8 cellular contexts compared by ENCODE assay signal in genomic region chr2:102848366-102848839, GRCh38.
DNase-seq lines count a peak whose midpoint lies in the region; ATAC-seq and TF ChIP-seq lines count a peak whose summit lies in the region.

No MANE protein-coding gene starts in this region.

- DNase-seq in ACHN, result peak; percentile 94
- peak; percentile 83 for DNase-seq in HT1080 (ENCODE audit: low read depth)
- peak; percentile 28 for DNase-seq in PC-3
- DNase-seq in endodermal cell, result peak; percentile 96
- peak; percentile 86 for DNase-seq in medulla oblongata (ENCODE audit: extremely low spot score)
- DNase-seq in ureter (ENCODE audit: low spot score), result peak; percentile 58
- no peak for DNase-seq in immature natural killer cell

- H3K4me1 ChIP-seq in PC-3 (ENCODE audit: insufficient read depth, low read length) (no peaks in the 10 kb centered on the region), endodermal cell (ENCODE audit: control insufficient read depth, insufficient read depth, low read length) (no peaks in the 10 kb centered on the region)

- H3K79me2 ChIP-seq in PC-3 (ENCODE audit: low read length), result no peaks in the 10 kb centered on the region

- WGBS in endodermal cell (ENCODE audit: insufficient coverage in 1 of 2, insufficient read length in 1 of 2), 2 experiments, result 0 to 11% methylated on average over 1 to 12 of the region's 12 CpGs

- no peak overlapping the region for H3K4me2 ChIP-seq in PC-3 (ENCODE audit: low read length)

- peak overlapping the region; percentile 23; the same call in 1 of the 2 replicates for H2AFZ ChIP-seq in PC-3 (ENCODE audit: low read length)

- H3K27me3 Mint-ChIP-seq in endodermal cell (ENCODE audit: insufficient read depth) (no peaks in the 10 kb centered on the region), immature natural killer cell (ENCODE audit: low read depth in 3 of 3) (peaks cover 0 to 5% (median 3%) of the 10 kb centered on the region in 3 donors)

- H4K20me1 ChIP-seq in PC-3 (ENCODE audit: low read length), result no peaks in the 10 kb centered on the region

- no peaks in the 10 kb centered on the region for H3K9me3 ChIP-seq in PC-3 (ENCODE audit: low read length)
- no peaks in the 10 kb centered on the region for H3K9me3 ChIP-seq in endodermal cell (ENCODE audit: control insufficient read depth, low read length)

- no peak overlapping the region for H3K9ac ChIP-seq in PC-3 (ENCODE audit: low read length)
- no peak overlapping the region for H3K9ac ChIP-seq in endodermal cell (ENCODE audit: extremely low read depth, low read length, poor library complexity, severe bottlenecking)

- in situ Hi-C loops in ACHN (cut with HindIII; ENCODE audit: low pct_ligation_motif_present, low pct_unique_long_range_greater_than_20kb, low sequenced_read_pairs), result no loop called here

- no peaks in the 10 kb centered on the region for H3F3A ChIP-seq in PC-3 (ENCODE audit: low read length, unreplicated experiment)

- peak; percentile 42; the same call in 1 of the 2 replicates for ATAC-seq in PC-3
- ATAC-seq in HG03025 (IDR thresholded peaks at IDR 0.05; ENCODE audit: low FRiP score, unreplicated experiment), result no peak

- intact Hi-C loops in PC-3 (cut with micrococcal nuclease), result no loop called here

- H3K27me3 ChIP-seq in PC-3 (ENCODE audit: low read length), result peaks cover 34% of the 10 kb centered on the region
- no peaks in the 10 kb centered on the region for H3K27me3 ChIP-seq in endodermal cell (ENCODE audit: control insufficient read depth, insufficient read depth, low read length, poor library complexity, severe bottlenecking)

- POLR2A ChIA-PET in PC-3 (lab: Charles Lee; ENCODE audit: unreplicated experiment), result no interaction called here

- H3K9me3 Mint-ChIP-seq in endodermal cell (peaks cover 5% of the 10 kb centered on the region), immature natural killer cell (peaks cover 0 to 5% (median 0%) of the 10 kb centered on the region in 6 donors)

- H3K4me3 Mint-ChIP-seq in endodermal cell, result peak overlapping the region; percentile 35
- H3K4me3 Mint-ChIP-seq in immature natural killer cell, result no peak overlapping the region

- no peak overlapping the region for H3K27ac ChIP-seq in PC-3 (ENCODE audit: low read length)
- no peak overlapping the region for H3K27ac ChIP-seq in endodermal cell (ENCODE audit: low read depth, low read length)

- no peak overlapping the region for H3K4me3 ChIP-seq in PC-3 (ENCODE audit: low read length)
- peak overlapping the region; percentile 63 for H3K4me3 ChIP-seq in endodermal cell (ENCODE audit: low read length)

- H3K27ac Mint-ChIP-seq in endodermal cell (no peak overlapping the region), immature natural killer cell (no peak overlapping the region)

- H3K36me3 Mint-ChIP-seq in endodermal cell (ENCODE audit: low read depth), result peaks cover 2% of the 10 kb centered on the region
- peaks cover 0 to 6% (median 5%) of the 10 kb centered on the region in 3 donors for H3K36me3 Mint-ChIP-seq in immature natural killer cell

- H3K36me3 ChIP-seq in PC-3 (ENCODE audit: low read depth, low read length), result no peaks in the 10 kb centered on the region
- H3K36me3 ChIP-seq in endodermal cell (ENCODE audit: control insufficient read depth, insufficient read depth, low read length), result no peaks in the 10 kb centered on the region

- peaks cover 3% of the 10 kb centered on the region for H3K4me1 Mint-ChIP-seq in endodermal cell
- peaks cover 1 to 5% of the 10 kb centered on the region in 2 donors for H3K4me1 Mint-ChIP-seq in immature natural killer cell

- peak; percentile 32; the same call in 1 of the 2 replicates for TF ChIP-seq CTCF in PC-3 (conservative IDR thresholded peaks at IDR 0.05; ENCODE audit: low read depth, low read length)
- TF ChIP-seq CTCF in endodermal cell (conservative IDR thresholded peaks at IDR 0.05), result peak; percentile 58

- CTCF ChIA-PET in PC-3 (lab: Charles Lee), result interaction anchor here (1.4 kb wide), 1 partner anchor 95 kb away, joined by 3 read pairs; no protein-coding TSS in a partner anchor

- no peaks in the 10 kb centered on the region for H3K9me2 ChIP-seq in PC-3 (replicated peaks; ENCODE audit: low read length)

- no TSS peak for BruUV-seq in PC-3 (replicated peaks; lab: Mats Ljungman, UMichigan)

Comparison
In these comparisons a context has a peak if more than half of its experiments do, and no peak if none do; other contexts are left out.
1. DNase-seq: peak in ACHN (single experiment), HT1080 (single experiment), PC-3 (single experiment), endodermal cell (single experiment), medulla oblongata (single experiment) and ureter (single experiment); none in immature natural killer cell (0 of 3).